37 cellular contexts compared by ENCODE assay signal in genomic region chr11:1861435-1862411, GRCh38. TPM values are rescaled to one million over a fixed set of nuclear protein-coding genes. Genes with fewer than 3 reads are reported as not detected.
"Had no signal": no experiment of that assay in that cellular context is flagged by ENCODE, and none has a peak within 500 bp of the region (broad histone marks: within the 10 kb centered on the region; RNA-seq: fewer than 3 reads in every experiment).

No MANE protein-coding gene starts in this region.

- ATAC-seq: gastrocnemius medialis; heart left ventricle; left cardiac atrium; left lung; naive thymus-derived CD8-positive, alpha-beta T cell; psoas muscle; right cardiac atrium had no signal

- DNase-seq: dorsolateral prefrontal cortex; effector CD4-positive, alpha-beta T cell; foreskin fibroblast; gastrocnemius medialis; heart left ventricle; left cardiac atrium; left lung; mesenchymal stem cell; naive thymus-derived CD8-positive, alpha-beta T cell; nephron progenitor cell; occipital lobe; ovary; psoas muscle; stimulated activated CD4-positive, alpha-beta T cell treated with anti-CD3 and anti-CD28 coated beads, Interleukin-15, amount 100 ng/mL, for 24 hours; stimulated activated CD4-positive, alpha-beta T cell treated with anti-CD3 and anti-CD28 coated beads, Interleukin-4, amount 100 ng/mL, for 1 hour; stimulated activated CD8-positive, alpha-beta memory T cell treated with anti-CD3 and anti-CD28 coated beads, Interleukin-4, amount 100 ng/mL, for 48 hours; stimulated activated naive CD4-positive, alpha-beta T cell; stomach; thyroid gland had no signal

- H2AFZ ChIP-seq: hepatocyte had no signal

- H3K36me3 ChIP-seq: gastrocnemius medialis, heart left ventricle, ovary, stomach, thyroid gland had no signal

- H3K27ac Mint-ChIP-seq: mesothelial cell of epicardium, nephron progenitor cell, type B pancreatic cell had no signal

- H3K4me2 ChIP-seq: hepatocyte had no signal

- H3K36me3 Mint-ChIP-seq: mesothelial cell of epicardium, type B pancreatic cell had no signal

- H3K27ac ChIP-seq: dorsolateral prefrontal cortex, epithelial cell of prostate, gastrocnemius medialis, hepatocyte, left lung, ovary, psoas muscle, thyroid gland had no signal

- H3K9me3 Mint-ChIP-seq: mesothelial cell of epicardium; naive thymus-derived CD8-positive, alpha-beta T cell; nephron progenitor cell; type B pancreatic cell had no signal

- H3K27me3 ChIP-seq: dorsolateral prefrontal cortex, gastrocnemius medialis, heart left ventricle, hepatocyte, left lung, ovary, stomach, thyroid gland had no signal

- H3K79me2 ChIP-seq: hepatocyte had no signal

- H3K9me3 ChIP-seq: gastrocnemius medialis, heart left ventricle, left lung, ovary, psoas muscle, stomach, thyroid gland had no signal

- H3K4me3 Mint-ChIP-seq: mesothelial cell of epicardium, nephron progenitor cell, type B pancreatic cell had no signal

- H3K4me3 ChIP-seq: dorsolateral prefrontal cortex, gastrocnemius medialis, heart left ventricle, hepatocyte, left lung, ovary, psoas muscle, skin epidermis, stomach, thyroid gland had no signal

- H3K27me3 Mint-ChIP-seq: naive thymus-derived CD8-positive, alpha-beta T cell; type B pancreatic cell had no signal

- FAIRE-seq: colon had no signal

RNA-seq across cellular contexts. Expression of gene LSP1, which starts 8.8 kb away (rescaled TPM):
- total RNA-seq: kidney epithelial cell, lung microvascular endothelial cell, renal cortical epithelial cell had no signal

RNA-seq across cellular contexts. Expression of gene TNNI2, which starts 22.9 kb away (rescaled TPM):
- total RNA-seq: cerebellum; glomerular endothelial cell; kidney epithelial cell; lung microvascular endothelial cell; naive thymus-derived CD8-positive, alpha-beta T cell; renal cortical epithelial cell; right cardiac atrium; temporal lobe; thyroid gland had no signal
- polyA plus RNA-seq: naive thymus-derived CD8-positive, alpha-beta T cell; right cardiac atrium had no signal

RNA-seq across cellular contexts. Expression of gene SYT8, which starts 26.9 kb away (rescaled TPM):
- total RNA-seq: cerebellum; gastrocnemius medialis; glomerular endothelial cell; heart left ventricle; left cardiac atrium; lung microvascular endothelial cell; naive thymus-derived CD8-positive, alpha-beta T cell; occipital lobe; right cardiac atrium; subcutaneous adipose tissue; temporal lobe; thyroid gland had no signal
- polyA plus RNA-seq: naive thymus-derived CD8-positive, alpha-beta T cell; ovary; right cardiac atrium had no signal

RNA-seq across cellular contexts. Expression of gene PRR33, which starts 30.0 kb away (rescaled TPM):
- total RNA-seq: cerebellum; dorsolateral prefrontal cortex; esophagus mucosa; glomerular endothelial cell; hepatocyte; kidney epithelial cell; left lung; lower leg skin; lung microvascular endothelial cell; mesothelial cell of epicardium; mucosa of gallbladder; naive thymus-derived CD8-positive, alpha-beta T cell; occipital lobe; ovary; renal cortical epithelial cell; stomach; subcutaneous adipose tissue; temporal lobe; thyroid gland; urinary bladder had no signal

RNA-seq across cellular contexts. Expression of gene TNNT3, which starts 57.8 kb away (rescaled TPM):
- total RNA-seq: glomerular endothelial cell, kidney epithelial cell, lung microvascular endothelial cell, renal cortical epithelial cell, temporal lobe had no signal
